Comparison of ENCODE assay signal across 1 cellular context in the genomic region with DNA sequence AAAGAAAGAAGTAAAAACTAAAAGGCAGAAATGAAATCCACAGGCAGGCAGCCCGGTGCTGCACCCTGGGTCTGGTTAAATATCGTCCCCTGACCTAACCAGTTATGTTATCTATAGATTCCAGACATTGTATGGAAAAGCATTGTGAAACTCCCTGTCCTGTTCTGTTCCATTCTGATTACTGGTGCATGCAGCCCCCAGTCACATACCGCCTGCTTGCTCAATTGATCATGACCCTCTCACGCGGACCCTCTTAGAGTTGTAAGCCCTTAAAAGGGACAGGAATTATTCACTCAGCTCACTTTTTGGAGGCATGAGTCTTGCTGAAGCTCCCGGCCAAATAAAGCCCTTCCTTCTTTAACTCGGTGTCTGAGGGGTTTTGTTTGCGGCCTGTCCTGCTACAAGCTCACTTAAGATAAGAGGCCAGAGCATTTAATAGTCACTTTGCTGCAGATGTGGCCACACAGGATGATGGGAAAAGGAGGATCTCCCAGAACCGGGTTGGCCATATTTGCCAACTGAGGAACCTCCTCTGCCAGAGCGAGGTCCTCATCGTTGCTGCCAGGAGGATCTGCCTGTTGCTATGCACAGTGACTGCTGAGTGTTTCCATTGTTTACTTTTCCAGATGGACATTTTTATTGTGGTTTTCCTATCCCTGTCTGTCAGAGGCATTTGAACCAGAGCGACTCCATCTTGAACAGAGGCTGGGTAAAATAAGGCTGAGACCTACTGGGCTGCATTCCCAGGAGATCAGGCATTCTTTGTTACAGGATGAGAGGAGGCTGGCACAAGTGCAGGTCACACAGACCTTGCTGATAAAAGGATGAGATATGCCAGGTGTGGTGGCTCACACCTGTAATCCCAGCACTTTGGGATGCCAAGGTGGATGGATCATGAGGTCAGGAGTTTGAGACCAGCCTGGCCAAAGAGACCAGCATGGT.
TF ChIP-seq lines count a peak whose summit lies in the region.

No MANE protein-coding gene starts in this region.

TF ChIP-seq in K562, 482 proteins besides CTCF, POLR2A, EP300 and RAD21 (continued from another document and continues in another):
- TF ChIP-seq, protein P1, sequence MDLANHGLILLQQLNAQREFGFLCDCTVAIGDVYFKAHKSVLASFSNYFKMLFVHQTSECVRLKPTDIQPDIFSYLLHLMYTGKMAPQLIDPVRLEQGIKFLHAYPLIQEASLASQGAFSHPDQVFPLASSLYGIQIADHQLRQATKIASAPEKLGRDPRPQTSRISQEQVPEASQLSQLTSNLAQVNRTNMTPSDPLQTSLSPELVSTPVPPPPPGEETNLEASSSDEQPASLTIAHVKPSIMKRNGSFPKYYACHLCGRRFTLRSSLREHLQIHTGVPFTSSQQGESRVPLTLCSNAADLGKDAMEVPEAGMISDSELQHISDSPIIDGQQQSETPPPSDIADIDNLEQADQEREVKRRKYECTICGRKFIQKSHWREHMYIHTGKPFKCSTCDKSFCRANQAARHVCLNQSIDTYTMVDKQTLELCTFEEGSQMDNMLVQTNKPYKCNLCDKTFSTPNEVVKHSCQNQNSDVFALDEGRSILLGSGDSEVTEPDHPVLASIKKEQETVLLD (IDR thresholded peaks at IDR 0.05), result no peak
- TF ChIP-seq, protein P2, sequence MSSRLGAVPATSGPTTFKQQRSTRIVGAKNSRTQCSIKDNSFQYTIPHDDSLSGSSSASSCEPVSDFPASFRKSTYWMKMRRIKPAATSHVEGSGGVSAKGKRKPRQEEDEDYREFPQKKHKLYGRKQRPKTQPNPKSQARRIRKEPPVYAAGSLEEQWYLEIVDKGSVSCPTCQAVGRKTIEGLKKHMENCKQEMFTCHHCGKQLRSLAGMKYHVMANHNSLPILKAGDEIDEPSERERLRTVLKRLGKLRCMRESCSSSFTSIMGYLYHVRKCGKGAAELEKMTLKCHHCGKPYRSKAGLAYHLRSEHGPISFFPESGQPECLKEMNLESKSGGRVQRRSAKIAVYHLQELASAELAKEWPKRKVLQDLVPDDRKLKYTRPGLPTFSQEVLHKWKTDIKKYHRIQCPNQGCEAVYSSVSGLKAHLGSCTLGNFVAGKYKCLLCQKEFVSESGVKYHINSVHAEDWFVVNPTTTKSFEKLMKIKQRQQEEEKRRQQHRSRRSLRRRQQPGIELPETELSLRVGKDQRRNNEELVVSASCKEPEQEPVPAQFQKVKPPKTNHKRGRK (tag; IDR thresholded peaks at IDR 0.05), result no peak
- peak; percentile 99 for TF ChIP-seq SMAD4 (CRISPR knock-in tag; conservative IDR thresholded peaks at IDR 0.05)
- no peak for TF ChIP-seq C11orf30 (IDR thresholded peaks at IDR 0.05; ENCODE audit: low read depth)
- TF ChIP-seq RCOR1 (IDR thresholded peaks at IDR 0.05; ENCODE audit: borderline replicate concordance in 1 of 2, low read depth in 2 of 2, low read length in 2 of 2), result peak in 1 of 2 experiments; percentile 33; a peak in 1 of 4 replicates
- TF ChIP-seq HNRNPUL1 (IDR thresholded peaks at IDR 0.05; ENCODE audit: low read length), result no peak
- 0 out of 2 replicates have a peak, but pooled peaks have one; percentile 29 for TF ChIP-seq RFX1 (IDR thresholded peaks at IDR 0.05)
- TF ChIP-seq ATF7 (IDR thresholded peaks at IDR 0.05), result peak; percentile 80
- no peak for TF ChIP-seq ILF3 (IDR thresholded peaks at IDR 0.05; ENCODE audit: borderline replicate concordance)
- no peak for TF ChIP-seq BRF1 (IDR thresholded peaks at IDR 0.05; ENCODE audit: borderline replicate concordance, extremely low read depth, insufficient read length)
- 0 out of 2 replicates have a peak, but pooled peaks have one; percentile 32 for TF ChIP-seq TOE1 (IDR thresholded peaks at IDR 0.05; ENCODE audit: borderline replicate concordance)
- no peak for TF ChIP-seq TOE1 (CRISPR knock-in tag; IDR thresholded peaks at IDR 0.05; ENCODE audit: borderline replicate concordance, low read depth)
- TF ChIP-seq FIP1L1 (IDR thresholded peaks at IDR 0.05; ENCODE audit: low read depth, low read length, poor library complexity, severe bottlenecking), result no peak
- TF ChIP-seq GATAD2A (IDR thresholded peaks at IDR 0.05), result 0 out of 2 replicates have a peak, but pooled peaks have one; percentile 49
- no peak for TF ChIP-seq CAMTA2 (CRISPR knock-in tag; conservative IDR thresholded peaks at IDR 0.05)
- TF ChIP-seq GATAD2B (IDR thresholded peaks at IDR 0.05; ENCODE audit: borderline replicate concordance), result peak; percentile 58
- TF ChIP-seq BDP1 (IDR thresholded peaks at IDR 0.05; ENCODE audit: insufficient read depth, insufficient read length), result no peak
- TF ChIP-seq ARID2 (IDR thresholded peaks at IDR 0.05), result no peak
- peak; percentile 63; the same call in 1 of the 2 replicates for TF ChIP-seq ZNF695 (CRISPR knock-in tag; IDR thresholded peaks at IDR 0.05)
- peak; percentile 97 for TF ChIP-seq SOX6 (IDR thresholded peaks at IDR 0.05)
- no peak for TF ChIP-seq CBX1 (IDR thresholded peaks at IDR 0.05; ENCODE audit: low read depth)
- TF ChIP-seq E2F3 (CRISPR knock-in tag; IDR thresholded peaks at IDR 0.05), result peak; percentile 84; the same call in 1 of the 2 replicates
- TF ChIP-seq HDAC8 (tag; IDR thresholded peaks at IDR 0.05), result peak; percentile 98
- TF ChIP-seq, protein P3, sequence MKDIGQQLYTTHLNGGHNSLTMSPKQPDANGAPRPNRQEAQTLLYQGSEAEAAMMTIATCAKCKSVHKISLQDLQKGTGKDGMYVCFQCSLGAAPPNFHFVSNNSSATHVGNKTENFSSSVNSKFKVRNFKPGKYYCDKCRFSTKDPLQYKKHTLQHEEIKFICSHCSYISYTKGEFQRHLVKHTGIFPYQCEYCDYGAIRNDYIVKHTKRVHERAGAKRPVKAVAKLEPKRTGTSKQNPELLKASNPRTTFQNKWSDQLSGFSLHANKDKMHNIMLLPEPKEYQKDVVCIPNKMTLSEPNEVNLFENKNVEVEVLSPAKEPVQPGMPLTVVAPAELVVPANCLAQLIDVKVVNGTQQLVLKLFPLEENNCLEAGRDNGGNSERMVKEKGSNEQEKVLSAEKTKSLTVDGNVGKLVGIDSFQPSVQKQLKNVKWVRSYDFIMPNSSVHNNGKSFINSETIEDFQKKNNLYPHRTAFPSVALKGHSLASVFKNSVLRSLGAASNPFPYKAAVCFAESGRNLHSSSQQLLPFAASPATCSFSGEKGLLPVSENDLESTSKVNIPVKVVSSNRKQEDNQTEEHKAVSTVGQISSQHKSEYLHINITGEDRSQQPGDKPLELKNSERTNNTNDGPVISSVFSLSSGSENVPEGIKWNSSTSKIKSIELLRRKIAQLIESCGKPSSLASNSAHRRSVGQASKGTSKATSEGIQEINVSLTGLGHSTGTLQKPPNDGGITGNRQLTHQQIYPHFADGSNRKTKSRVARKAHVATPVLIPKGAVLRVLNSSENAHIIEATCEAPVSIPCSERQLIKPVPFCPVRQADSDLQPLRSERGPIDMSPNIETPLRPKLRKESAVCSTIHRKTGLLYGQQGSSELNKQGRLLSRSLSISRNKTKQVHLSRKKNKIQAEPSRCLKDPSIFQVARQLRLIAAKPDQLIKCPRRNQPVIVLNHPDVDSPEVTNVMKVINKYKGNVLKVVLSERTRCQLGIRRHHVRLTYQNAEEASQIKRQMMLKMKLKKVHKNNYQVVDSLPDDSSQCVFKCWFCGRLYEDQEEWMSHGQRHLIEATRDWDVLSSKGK (CRISPR knock-in tag; IDR thresholded peaks at IDR 0.05), result no peak
- TF ChIP-seq, protein P4, sequence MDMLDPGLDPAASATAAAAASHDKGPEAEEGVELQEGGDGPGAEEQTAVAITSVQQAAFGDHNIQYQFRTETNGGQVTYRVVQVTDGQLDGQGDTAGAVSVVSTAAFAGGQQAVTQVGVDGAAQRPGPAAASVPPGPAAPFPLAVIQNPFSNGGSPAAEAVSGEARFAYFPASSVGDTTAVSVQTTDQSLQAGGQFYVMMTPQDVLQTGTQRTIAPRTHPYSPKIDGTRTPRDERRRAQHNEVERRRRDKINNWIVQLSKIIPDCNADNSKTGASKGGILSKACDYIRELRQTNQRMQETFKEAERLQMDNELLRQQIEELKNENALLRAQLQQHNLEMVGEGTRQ (CRISPR knock-in tag; IDR thresholded peaks at IDR 0.05), result no peak
- no peak for TF ChIP-seq MXI1 (IDR thresholded peaks at IDR 0.05; ENCODE audit: low read depth, low read length)
- TF ChIP-seq NCOA4 (IDR thresholded peaks at IDR 0.05; ENCODE audit: partially characterized antibody), result no peak
- TF ChIP-seq ZNF586 (CRISPR knock-in tag; conservative IDR thresholded peaks at IDR 0.05), result peak; percentile 83; the same call in 1 of the 2 replicates
- TF ChIP-seq, protein P5, sequence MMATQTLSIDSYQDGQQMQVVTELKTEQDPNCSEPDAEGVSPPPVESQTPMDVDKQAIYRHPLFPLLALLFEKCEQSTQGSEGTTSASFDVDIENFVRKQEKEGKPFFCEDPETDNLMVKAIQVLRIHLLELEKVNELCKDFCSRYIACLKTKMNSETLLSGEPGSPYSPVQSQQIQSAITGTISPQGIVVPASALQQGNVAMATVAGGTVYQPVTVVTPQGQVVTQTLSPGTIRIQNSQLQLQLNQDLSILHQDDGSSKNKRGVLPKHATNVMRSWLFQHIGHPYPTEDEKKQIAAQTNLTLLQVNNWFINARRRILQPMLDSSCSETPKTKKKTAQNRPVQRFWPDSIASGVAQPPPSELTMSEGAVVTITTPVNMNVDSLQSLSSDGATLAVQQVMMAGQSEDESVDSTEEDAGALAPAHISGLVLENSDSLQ (IDR thresholded peaks at IDR 0.05), result no peak
- no peak for TF ChIP-seq ZBTB1 (CRISPR knock-in tag; IDR thresholded peaks at IDR 0.05; ENCODE audit: borderline replicate concordance, low read depth)
- peak; percentile 98 for TF ChIP-seq KLF6 (CRISPR knock-in tag; IDR thresholded peaks at IDR 0.05; ENCODE audit: borderline replicate concordance)
- TF ChIP-seq, protein P6, sequence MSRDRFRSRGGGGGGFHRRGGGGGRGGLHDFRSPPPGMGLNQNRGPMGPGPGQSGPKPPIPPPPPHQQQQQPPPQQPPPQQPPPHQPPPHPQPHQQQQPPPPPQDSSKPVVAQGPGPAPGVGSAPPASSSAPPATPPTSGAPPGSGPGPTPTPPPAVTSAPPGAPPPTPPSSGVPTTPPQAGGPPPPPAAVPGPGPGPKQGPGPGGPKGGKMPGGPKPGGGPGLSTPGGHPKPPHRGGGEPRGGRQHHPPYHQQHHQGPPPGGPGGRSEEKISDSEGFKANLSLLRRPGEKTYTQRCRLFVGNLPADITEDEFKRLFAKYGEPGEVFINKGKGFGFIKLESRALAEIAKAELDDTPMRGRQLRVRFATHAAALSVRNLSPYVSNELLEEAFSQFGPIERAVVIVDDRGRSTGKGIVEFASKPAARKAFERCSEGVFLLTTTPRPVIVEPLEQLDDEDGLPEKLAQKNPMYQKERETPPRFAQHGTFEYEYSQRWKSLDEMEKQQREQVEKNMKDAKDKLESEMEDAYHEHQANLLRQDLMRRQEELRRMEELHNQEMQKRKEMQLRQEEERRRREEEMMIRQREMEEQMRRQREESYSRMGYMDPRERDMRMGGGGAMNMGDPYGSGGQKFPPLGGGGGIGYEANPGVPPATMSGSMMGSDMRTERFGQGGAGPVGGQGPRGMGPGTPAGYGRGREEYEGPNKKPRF (IDR thresholded peaks at IDR 0.05; ENCODE audit: low read depth, low read length), result no peak
- TF ChIP-seq KAT7 (CRISPR knock-in tag; IDR thresholded peaks at IDR 0.05; ENCODE audit: borderline replicate concordance), result no peak; the same call in 1 of the 2 replicates
- TF ChIP-seq CEBPG (CRISPR knock-in tag; IDR thresholded peaks at IDR 0.05), result peak; percentile 77
- peak in 1 of 2 experiments; percentile 80; a peak in 2 of 4 replicates for TF ChIP-seq CEBPG (tag; conservative IDR thresholded peaks at IDR 0.05 in 1 of 2, IDR thresholded peaks at IDR 0.05 in 1 of 2)
- peak; percentile 87 for TF ChIP-seq HDAC3 (IDR thresholded peaks at IDR 0.05; ENCODE audit: borderline replicate concordance, partially characterized antibody)
- TF ChIP-seq POLR2H (tag; IDR thresholded peaks at IDR 0.05; ENCODE audit: low read depth), result no peak
- TF ChIP-seq, protein P7, sequence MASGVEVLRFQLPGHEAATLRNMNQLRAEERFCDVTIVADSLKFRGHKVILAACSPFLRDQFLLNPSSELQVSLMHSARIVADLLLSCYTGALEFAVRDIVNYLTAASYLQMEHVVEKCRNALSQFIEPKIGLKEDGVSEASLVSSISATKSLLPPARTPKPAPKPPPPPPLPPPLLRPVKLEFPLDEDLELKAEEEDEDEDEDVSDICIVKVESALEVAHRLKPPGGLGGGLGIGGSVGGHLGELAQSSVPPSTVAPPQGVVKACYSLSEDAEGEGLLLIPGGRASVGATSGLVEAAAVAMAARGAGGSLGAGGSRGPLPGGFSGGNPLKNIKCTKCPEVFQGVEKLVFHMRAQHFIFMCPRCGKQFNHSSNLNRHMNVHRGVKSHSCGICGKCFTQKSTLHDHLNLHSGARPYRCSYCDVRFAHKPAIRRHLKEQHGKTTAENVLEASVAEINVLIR (CRISPR knock-in tag; IDR thresholded peaks at IDR 0.05), result peak; percentile 90
- TF ChIP-seq ZNF217 (CRISPR knock-in tag; IDR thresholded peaks at IDR 0.05), result no peak
- 0 out of 2 replicates have a peak, but pooled peaks have one; percentile 26 for TF ChIP-seq ZNF408 (CRISPR knock-in tag; IDR thresholded peaks at IDR 0.05; ENCODE audit: low read depth)
- no peak for TF ChIP-seq ZNF232 (CRISPR knock-in tag; IDR thresholded peaks at IDR 0.05)
- TF ChIP-seq, protein P8, sequence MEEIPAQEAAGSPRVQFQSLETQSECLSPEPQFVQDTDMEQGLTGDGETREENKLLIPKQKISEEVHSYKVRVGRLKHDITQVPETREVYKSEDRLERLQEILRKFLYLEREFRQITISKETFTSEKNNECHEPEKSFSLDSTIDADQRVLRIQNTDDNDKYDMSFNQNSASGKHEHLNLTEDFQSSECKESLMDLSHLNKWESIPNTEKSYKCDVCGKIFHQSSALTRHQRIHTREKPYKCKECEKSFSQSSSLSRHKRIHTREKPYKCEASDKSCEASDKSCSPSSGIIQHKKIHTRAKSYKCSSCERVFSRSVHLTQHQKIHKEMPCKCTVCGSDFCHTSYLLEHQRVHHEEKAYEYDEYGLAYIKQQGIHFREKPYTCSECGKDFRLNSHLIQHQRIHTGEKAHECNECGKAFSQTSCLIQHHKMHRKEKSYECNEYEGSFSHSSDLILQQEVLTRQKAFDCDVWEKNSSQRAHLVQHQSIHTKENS (CRISPR knock-in tag; IDR thresholded peaks at IDR 0.05), result no peak
- TF ChIP-seq POLR2G (IDR thresholded peaks at IDR 0.05; ENCODE audit: low read depth, low read length), result no peak
- peak; percentile 97 for TF ChIP-seq ZNF589 (CRISPR knock-in tag; IDR thresholded peaks at IDR 0.05; ENCODE audit: low read depth)
- TF ChIP-seq, protein P9, sequence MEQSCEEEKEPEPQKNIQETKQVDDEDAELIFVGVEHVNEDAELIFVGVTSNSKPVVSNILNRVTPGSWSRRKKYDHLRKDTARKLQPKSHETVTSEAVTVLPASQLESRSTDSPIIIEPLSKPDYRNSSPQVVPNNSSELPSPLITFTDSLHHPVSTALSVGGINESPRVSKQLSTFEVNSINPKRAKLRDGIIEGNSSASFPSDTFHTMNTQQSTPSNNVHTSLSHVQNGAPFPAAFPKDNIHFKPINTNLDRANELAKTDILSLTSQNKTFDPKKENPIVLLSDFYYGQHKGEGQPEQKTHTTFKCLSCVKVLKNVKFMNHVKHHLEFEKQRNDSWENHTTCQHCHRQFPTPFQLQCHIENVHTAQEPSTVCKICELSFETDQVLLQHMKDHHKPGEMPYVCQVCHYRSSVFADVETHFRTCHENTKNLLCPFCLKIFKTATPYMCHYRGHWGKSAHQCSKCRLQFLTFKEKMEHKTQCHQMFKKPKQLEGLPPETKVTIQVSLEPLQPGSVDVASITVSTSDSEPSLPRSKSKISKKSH (CRISPR knock-in tag; IDR thresholded peaks at IDR 0.05), result no peak; the same call in 1 of the 2 replicates
- TF ChIP-seq ZNF124 (CRISPR knock-in tag; IDR thresholded peaks at IDR 0.05), result no peak
- TF ChIP-seq DIDO1 (tag; IDR thresholded peaks at IDR 0.05; ENCODE audit: low read depth), result peak; percentile 98
- no peak for TF ChIP-seq CREBBP (IDR thresholded peaks at IDR 0.05; ENCODE audit: low read depth, low read length)
